Comparison of ENCODE assay signal across 8 cellular contexts in the genomic region with DNA sequence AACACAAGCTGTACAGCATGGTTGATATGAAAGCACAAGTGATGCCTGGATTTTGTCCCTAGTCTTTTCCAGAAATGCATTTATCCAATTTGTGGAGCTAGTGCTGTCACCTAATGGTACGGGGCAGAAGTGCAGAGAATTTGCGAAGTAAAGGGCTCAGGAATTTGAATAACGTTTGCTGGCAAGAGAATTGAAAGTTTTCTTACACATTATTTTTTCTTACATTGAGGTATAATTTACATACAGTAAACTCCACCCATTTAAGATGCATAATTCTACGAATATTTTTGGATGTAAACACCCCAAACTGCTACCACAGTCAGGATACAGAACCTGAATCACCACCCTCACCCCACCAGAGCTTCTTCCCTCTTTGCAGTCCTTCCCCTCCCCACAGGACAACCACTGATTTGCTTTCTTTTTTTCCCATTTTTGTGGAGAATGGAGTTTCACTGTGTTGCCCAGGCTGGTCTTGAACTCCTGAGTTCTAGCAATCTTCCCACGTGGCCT. TPM values are rescaled to one million over a fixed set of nuclear protein-coding genes. Genes with fewer than 3 reads are reported as not detected.
A peak's percentile ranks its signal among the peaks of the same experiment; 100 is the strongest.
DNase-seq lines count a peak whose midpoint lies in the region; ATAC-seq, FAIRE-seq and TF ChIP-seq lines count a peak whose summit lies in the region.

No MANE protein-coding gene starts in this region.

- no peaks in the 10 kb centered on the region for H3K36me3 ChIP-seq in Loucy (ENCODE audit: insufficient read depth, low read length)
- H3K36me3 ChIP-seq in gastrocnemius medialis = no peaks in the 10 kb centered on the region

- H3F3A ChIP-seq in Loucy (ENCODE audit: low read depth) = no peaks in the 10 kb centered on the region

- no peaks in the 10 kb centered on the region for H4K20me1 ChIP-seq in Loucy (ENCODE audit: insufficient read depth, low read length, poor library complexity, severe bottlenecking)

- peak; percentile 56 for ATAC-seq in Right ventricle myocardium superior (ENCODE audit: poor library complexity)
- ATAC-seq in Right ventricle myocardium inferior = no peak
- peak; percentile 55 for ATAC-seq in sciatic nerve
- ATAC-seq in gastrocnemius medialis = no peak

- intact Hi-C loops in Right ventricle myocardium superior (cut with DNase I) (no loop called here), Right ventricle myocardium inferior (cut with DNase I) (loop anchor here (2.0 kb wide), 1 partner anchor 64 kb away; no protein-coding TSS in a partner anchor), sciatic nerve (cut with DNase I) (loop anchor here (5.0 kb wide), 1 partner anchor 62 kb away; no protein-coding TSS in a partner anchor), gastrocnemius medialis (cut with DNase I; ENCODE audit: low total_unique reads) (no loop called here)

- H2AFZ ChIP-seq in Loucy (ENCODE audit: low read length) = peak overlapping the region; percentile 85

- DNase-seq in Right ventricle myocardium superior = no peak
- DNase-seq in Right ventricle myocardium inferior (ENCODE audit: missing footprints) = no peak
- peak; percentile 32 for DNase-seq in globus pallidus (ENCODE audit: low spot score)
- DNase-seq in sciatic nerve (ENCODE audit: low spot score) = no peak
- DNase-seq in gastrocnemius medialis = no peak
- no peak for DNase-seq in NCI-H2029 treated with DMSO at 0.1 percent for 48 hours (lab: John Stamatoyannopoulos, UW)

- H3K27me3 ChIP-seq in Loucy (ENCODE audit: insufficient read depth, low read length, poor library complexity, severe bottlenecking) (no peaks in the 10 kb centered on the region), gastrocnemius medialis (peaks cover 0 to under 1% (median 0%) of the 10 kb centered on the region in 3 donors)

- H3K9ac ChIP-seq in Loucy (ENCODE audit: low read depth, low read length, poor library complexity, severe bottlenecking) = peak overlapping the region; percentile 38

- H3K4me3 ChIP-seq in Loucy (ENCODE audit: low read length, poor library complexity, severe bottlenecking) (peak overlapping the region; percentile 59), gastrocnemius medialis (no peak overlapping the region)

- no peaks in the 10 kb centered on the region for H3K9me3 ChIP-seq in Loucy (ENCODE audit: insufficient read depth, low read depth, low read length)
- no peaks in the 10 kb centered on the region for H3K9me3 ChIP-seq in gastrocnemius medialis

- H3K9me2 ChIP-seq in Loucy (replicated peaks; ENCODE audit: low read depth, low read length) = no peaks in the 10 kb centered on the region

- peak overlapping the region; percentile 61 for H3K4me2 ChIP-seq in Loucy (ENCODE audit: low read depth, low read length, poor library complexity, severe bottlenecking)

- in situ Hi-C loops in gastrocnemius medialis (cut with MboI; ENCODE audit: low sequenced_read_pairs in 4 of 4) = no loop called here

- H3K4me1 ChIP-seq in Loucy (ENCODE audit: insufficient read depth, low read length, poor library complexity, severe bottlenecking) (peaks cover 4% of the 10 kb centered on the region), gastrocnemius medialis (no peaks in the 10 kb centered on the region)

- FAIRE-seq in TTC549 (lab: Jason Lieb, UNC) = peak; percentile 74

- TF ChIP-seq POLR2A in gastrocnemius medialis (IDR thresholded peaks at IDR 0.05) = no peak

- H3K27ac ChIP-seq in gastrocnemius medialis = no peak overlapping the region

- no peaks in the 10 kb centered on the region for H3K79me2 ChIP-seq in Loucy (ENCODE audit: insufficient read depth, low read length)

- TF ChIP-seq CTCF in Loucy (conservative IDR thresholded peaks at IDR 0.05; ENCODE audit: low read length) = peak; percentile 97
- TF ChIP-seq CTCF in gastrocnemius medialis (IDR thresholded peaks at IDR 0.05 in 4 of 5, conservative IDR thresholded peaks at IDR 0.05 in 1 of 5) = peak in 2 of 5 experiments; percentile 24 to 45

RNA-seq across cellular contexts. Expression of a gene that starts 3.5 kb away (rescaled TPM):
- total RNA-seq in Right ventricle myocardium superior (not detected), Right ventricle myocardium inferior (0.08 TPM), sciatic nerve (0.40 TPM), gastrocnemius medialis (not detected)

RNA-seq across cellular contexts. Expression of a gene that starts 53.5 kb away (rescaled TPM):
- 45.9 TPM for total RNA-seq in Right ventricle myocardium superior
- 56.0 TPM for total RNA-seq in Right ventricle myocardium inferior
- total RNA-seq in sciatic nerve = 387 TPM
- 10 to 100 TPM; 31.1 to 78.2 (median 52.0) TPM for total RNA-seq in gastrocnemius medialis

Comparison
In these comparisons a context has a peak if more than half of its experiments do, and no peak if none do; other contexts are left out.
1. ATAC-seq: peak in Right ventricle myocardium superior (single experiment) and sciatic nerve (single experiment); none in Right ventricle myocardium inferior (single experiment) and gastrocnemius medialis (0 of 2).
2. intact Hi-C loops: an anchor here in Right ventricle myocardium inferior (2.0 kb wide) and sciatic nerve (5.0 kb wide); none called in Right ventricle myocardium superior and gastrocnemius medialis.